8 cellular contexts compared by ENCODE assay signal in genomic region chr7:82444220-82445049, GRCh38. TPM values are rescaled to one million over a fixed set of nuclear protein-coding genes. Genes with fewer than 3 reads are reported as not detected.
A peak's percentile ranks its signal among the peaks of the same experiment; 100 is the strongest.
DNase-seq lines count a peak whose midpoint lies in the region; ATAC-seq and TF ChIP-seq lines count a peak whose summit lies in the region.

No MANE protein-coding gene starts in this region.

- H3K27ac Mint-ChIP-seq in activated naive CD4-positive, alpha-beta T cell treated with anti-CD3 and anti-CD28 coated beads for 36 hours: no peak overlapping the region
- no peak overlapping the region for H3K27ac Mint-ChIP-seq in naive B cell

- peak overlapping the region; percentile 41 for H3K4me3 Mint-ChIP-seq in activated naive CD4-positive, alpha-beta T cell treated with anti-CD3 and anti-CD28 coated beads for 36 hours
- H3K4me3 Mint-ChIP-seq in naive B cell: peak overlapping the region in 7 of 8 donors; percentile 22 to 80 (median 51)

- intact Hi-C loops in activated naive CD4-positive, alpha-beta T cell treated with anti-CD3 and anti-CD28 coated beads for 36 hours (cut with micrococcal nuclease): no loop called here
- intact Hi-C loops in dorsolateral prefrontal cortex (cut with DNase I): loop anchor here (5.0 to 10.0 kb wide), 7 partner anchors 38 to 280 kb away; no protein-coding TSS in a partner anchor

- peak overlapping the region; percentile 52 to 89 (median 76) for H3K4me3 ChIP-seq in dorsolateral prefrontal cortex

- no peak for TF ChIP-seq POLR2A in GM18505 (IDR thresholded peaks at IDR 0.05; ENCODE audit: borderline replicate concordance, extremely low read depth, insufficient read depth, insufficient read length)

- peak in 17 of 56 donors; percentile 0 to 45 (median 14) for TF ChIP-seq CTCF in dorsolateral prefrontal cortex (IDR thresholded peaks at IDR 0.05 in 54 of 56, conservative IDR thresholded peaks at IDR 0.05 in 2 of 56; ENCODE audit: low read depth in 1 of 56, partially characterized antibody in 56 of 56)

- CTCF ChIA-PET in activated naive CD4-positive, alpha-beta T cell treated with anti-CD3 and anti-CD28 coated beads for 36 hours (lab: Charles Lee): interaction anchor here (0.7 kb wide), 1 partner anchor 390 kb away, joined by 3 read pairs; no protein-coding TSS in a partner anchor

- H3K27me3 Mint-ChIP-seq in activated naive CD4-positive, alpha-beta T cell treated with anti-CD3 and anti-CD28 coated beads for 36 hours (ENCODE audit: low read depth): peaks cover 36% of the 10 kb centered on the region
- peaks cover 26 to 40% (median 35%) of the 10 kb centered on the region in 3 donors for H3K27me3 Mint-ChIP-seq in naive B cell

- peaks cover 5% of the 10 kb centered on the region for H3K4me1 Mint-ChIP-seq in activated naive CD4-positive, alpha-beta T cell treated with anti-CD3 and anti-CD28 coated beads for 36 hours (ENCODE audit: low read depth)
- peaks cover 0 to 10% (median 5%) of the 10 kb centered on the region in 3 donors for H3K4me1 Mint-ChIP-seq in naive B cell

- peak overlapping the region; percentile 68 to 98 (median 93) for H3K27ac ChIP-seq in dorsolateral prefrontal cortex

- DNase-seq in activated naive CD4-positive, alpha-beta T cell treated with anti-CD3 and anti-CD28 coated beads for 36 hours: no peak
- DNase-seq in activated naive CD4-positive, alpha-beta T cell treated with Interleukin-2 at 50 U/mL for 16 hours: no peak
- DNase-seq in NCI-H526 treated with DMSO at 0.1 percent for 48 hours (lab: John Stamatoyannopoulos, UW) (peak; percentile 76), dorsolateral prefrontal cortex (peak in 3 of 10 donors; percentile 10 to 57 (median 54)), naive B cell (no peak), RPMI8226 (no peak)

- no peaks in the 10 kb centered on the region for H3K27me3 ChIP-seq in dorsolateral prefrontal cortex

- no peaks in the 10 kb centered on the region for H3K36me3 Mint-ChIP-seq in activated naive CD4-positive, alpha-beta T cell treated with anti-CD3 and anti-CD28 coated beads for 36 hours (ENCODE audit: low read depth)
- H3K36me3 Mint-ChIP-seq in naive B cell: no peaks in the 10 kb centered on the region

- no peak for ATAC-seq in naive B cell (ENCODE audit: low read depth in 2 of 2)
- no peak for ATAC-seq in GM18505 (IDR thresholded peaks at IDR 0.05; ENCODE audit: unreplicated experiment)
- ATAC-seq in GM21619 (IDR thresholded peaks at IDR 0.05; ENCODE audit: unreplicated experiment): no peak

- H3K9me3 Mint-ChIP-seq in activated naive CD4-positive, alpha-beta T cell treated with anti-CD3 and anti-CD28 coated beads for 36 hours: no peaks in the 10 kb centered on the region
- H3K9me3 Mint-ChIP-seq in naive B cell: peaks cover 0 to 7% (median 0%) of the 10 kb centered on the region in 7 donors

RNA-seq across cellular contexts. Expression of gene CACNA2D1, which starts 0.9 kb away (rescaled TPM):
- total RNA-seq in activated naive CD4-positive, alpha-beta T cell treated with anti-CD3 and anti-CD28 coated beads for 36 hours: not detected
- total RNA-seq in dorsolateral prefrontal cortex: 100 to 1,000 TPM in 29 of 120 experiments, 10 to 100 TPM in 91; 33.1 to 150 (median 86.7) TPM
- polyA plus RNA-seq in naive B cell (ENCODE audit: low read depth in 6 of 6): not detected

Comparison
In these comparisons a context has a peak if more than half of its experiments do, and no peak if none do; other contexts are left out.
1. RNA of gene CACNA2D1, which starts 0.9 kb away (total RNA-seq): 33.1 to 150 TPM in dorsolateral prefrontal cortex; not detected in activated naive CD4-positive, alpha-beta T cell treated with anti-CD3 and anti-CD28 coated beads for 36 hours; every median in the first group is over 10 times any median in the second.